ENCODE assay signal across 9 cellular contexts in genomic region chr14:97077253-97077653, GRCh38.
A peak's percentile ranks its signal among the peaks of the same experiment; 100 is the strongest.
DNase-seq lines count a peak whose midpoint lies in the region; ATAC-seq and TF ChIP-seq lines count a peak whose summit lies in the region.
"Had no signal": no experiment of that assay in that cellular context is flagged by ENCODE, and none has a peak within 500 bp of the region (broad histone marks: within the 10 kb centered on the region; RNA-seq: fewer than 3 reads in every experiment).

No MANE protein-coding gene starts in this region.

- H3K36me3 ChIP-seq in RWPE2 (ENCODE audit: low read depth), result no peaks in the 10 kb centered on the region
- no peaks in the 10 kb centered on the region for H3K36me3 ChIP-seq in vagina
- H3K36me3 ChIP-seq in prostate gland, result no peaks in the 10 kb centered on the region

- 19% methylated on average over 8 of the region's 8 CpGs for WGBS in prostate gland

- intact Hi-C loops in vagina (cut with DNase I) (no loop called here), prostate gland (cut with DNase I) (no loop called here)

- peak; percentile 92 for DNase-seq in RWPE2 (ENCODE audit: low spot score)
- DNase-seq in fibroblast of the aortic adventitia (ENCODE audit: low read depth), result peak; percentile 4
- DNase-seq in stimulated activated CD8-positive, alpha-beta memory T cell treated with anti-CD3 and anti-CD28 coated beads, Interleukin-4, amount 100 ng/mL, for 48 hours, result peak; percentile 37
- DNase-seq in DMS114 treated with DMSO at 0.1 percent for 48 hours (lab: John Stamatoyannopoulos, UW; ENCODE audit: unreplicated experiment), result no peak
- no peak for DNase-seq in vagina (ENCODE audit: extremely low spot score in 2 of 2)
- no peak for DNase-seq in prostate gland (ENCODE audit: low spot score)

- TF ChIP-seq CTCF in RWPE2 (IDR thresholded peaks at IDR 0.05; ENCODE audit: poor library complexity, severe bottlenecking), result no peak
- no peak for TF ChIP-seq CTCF in fibroblast of the aortic adventitia (IDR thresholded peaks at IDR 0.05; ENCODE audit: insufficient read depth, low read length)
- TF ChIP-seq CTCF in vagina (IDR thresholded peaks at IDR 0.05), result no peak
- no peak for TF ChIP-seq CTCF in prostate gland (IDR thresholded peaks at IDR 0.05)

- H3K4me1 ChIP-seq in RWPE2 (ENCODE audit: insufficient read depth, poor library complexity, severe bottlenecking), result peaks cover 10% of the 10 kb centered on the region
- H3K4me1 ChIP-seq in vagina, result no peaks in the 10 kb centered on the region
- no peaks in the 10 kb centered on the region for H3K4me1 ChIP-seq in prostate gland (replicated peaks)

- H3K27me3 ChIP-seq in RWPE2 (ENCODE audit: insufficient read depth, poor library complexity, severe bottlenecking), result no peaks in the 10 kb centered on the region
- H3K27me3 ChIP-seq in vagina, result no peaks in the 10 kb centered on the region
- H3K27me3 ChIP-seq in prostate gland (replicated peaks; ENCODE audit: insufficient read depth), result no peaks in the 10 kb centered on the region

- H3K9me3 ChIP-seq in RWPE2 (ENCODE audit: severe bottlenecking) (no peaks in the 10 kb centered on the region), vagina (no peaks in the 10 kb centered on the region), prostate gland (no peaks in the 10 kb centered on the region)

- H3K4me3 ChIP-seq in RWPE2 (ENCODE audit: severe bottlenecking) (no peak overlapping the region), fibroblast of the aortic adventitia (ENCODE audit: low read depth, low read length) (no peak overlapping the region), vagina (no peak overlapping the region), prostate gland (no peak overlapping the region)

- peak overlapping the region; percentile 45 for H3K27ac ChIP-seq in RWPE2 (ENCODE audit: poor library complexity, severe bottlenecking)
- H3K27ac ChIP-seq in vagina, result no peak overlapping the region
- H3K27ac ChIP-seq in prostate gland, result no peak overlapping the region

- ATAC-seq in GM18505 (IDR thresholded peaks at IDR 0.05; ENCODE audit: unreplicated experiment), result peak; percentile 87
- peak; percentile 93 for ATAC-seq in HG02852 (IDR thresholded peaks at IDR 0.05; ENCODE audit: unreplicated experiment)
- peak; percentile 99 for ATAC-seq in RWPE2 (ENCODE audit: low read depth)
- ATAC-seq: Panc1 had no signal

- no peak for TF ChIP-seq POLR2A in GM18505 (IDR thresholded peaks at IDR 0.05; ENCODE audit: borderline replicate concordance, extremely low read depth, insufficient read depth, insufficient read length)
- TF ChIP-seq POLR2A in vagina (IDR thresholded peaks at IDR 0.05), result no peak
- TF ChIP-seq POLR2A in prostate gland (IDR thresholded peaks at IDR 0.05), result no peak

Comparison
In these comparisons a context has a peak if more than half of its experiments do, and no peak if none do; other contexts are left out.
1. DNase-seq: peak in RWPE2 (single experiment), fibroblast of the aortic adventitia (single experiment) and stimulated activated CD8-positive, alpha-beta memory T cell treated with anti-CD3 and anti-CD28 coated beads, Interleukin-4, amount 100 ng/mL, for 48 hours (single experiment); none in DMS114 treated with DMSO at 0.1 percent for 48 hours (single experiment), vagina (0 of 2) and prostate gland (single experiment).
2. Peak in every context shown above with its lines, with median percentiles within 50 percentile points of each other: ATAC-seq.